Comparison of ENCODE assay signal across 13 cellular contexts in the genomic region with DNA sequence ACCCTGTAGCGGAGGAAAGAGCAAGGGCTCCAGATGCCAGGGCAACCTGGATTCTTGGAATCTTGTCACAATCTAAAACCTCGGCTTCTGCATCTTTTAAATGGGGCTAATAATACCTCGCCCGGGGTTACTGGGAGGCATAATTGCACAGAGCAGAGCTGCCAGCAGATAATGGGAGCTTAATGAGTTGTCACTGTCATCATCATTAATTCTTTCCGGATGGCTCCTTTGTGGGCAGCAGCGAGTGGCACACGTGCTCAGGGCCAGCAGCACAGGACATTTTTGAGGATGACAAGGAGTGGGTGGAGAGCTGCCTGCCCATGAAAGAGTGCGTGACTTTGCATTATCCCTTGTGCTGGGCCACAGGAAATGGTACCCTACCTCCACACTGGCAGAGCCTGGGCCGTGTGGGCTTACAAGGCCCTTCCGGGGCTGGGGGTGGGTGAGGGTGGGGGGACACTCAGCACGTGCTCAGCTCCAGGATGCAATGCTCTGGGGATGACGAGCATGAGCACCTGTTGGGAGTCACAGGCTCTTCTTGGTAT. TPM values are rescaled to one million over a fixed set of nuclear protein-coding genes. Genes with fewer than 3 reads are reported as not detected.
DNase-seq lines count a peak whose midpoint lies in the region; ATAC-seq and TF ChIP-seq lines count a peak whose summit lies in the region.
"Had no signal": no experiment of that assay in that cellular context is flagged by ENCODE, and none has a peak within 500 bp of the region (broad histone marks: within the 10 kb centered on the region; RNA-seq: fewer than 3 reads in every experiment).

No MANE protein-coding gene starts in this region.

- H3K79me2 ChIP-seq in PC-3 (ENCODE audit: low read length) = peaks cover 87% of the 10 kb centered on the region

- DNase-seq in NCI-H510A (lab: John Stamatoyannopoulos, UW) = peak; percentile 20
- no peak for DNase-seq in NCI-H510A treated with DMSO at 0.1 percent for 48 hours (lab: John Stamatoyannopoulos, UW)
- DNase-seq in PC-3 = no peak
- no peak for DNase-seq in left lung
- DNase-seq in tibial nerve (ENCODE audit: low spot score in 2 of 2) = no peak
- DNase-seq in kidney tubule cell (ENCODE audit: low spot score) = no peak
- DNase-seq in activated effector memory CD4-positive, alpha-beta T cell treated with Interleukin-2 at 50 U/mL for 16 hours = no peak
- DNase-seq in GM19238 (ENCODE audit: insufficient read length, low spot score) = no peak
- DNase-seq: endodermal cell, natural killer cell, NCI-H1694 treated with DMSO at 0.1 percent for 48 hours had no signal

- H3K4me3 ChIP-seq in PC-3 (ENCODE audit: low read length) (no peak overlapping the region), left lung (no peak overlapping the region), tibial nerve (no peak overlapping the region)
- H3K4me3 ChIP-seq: SJSA1 had no signal

- peaks cover 9% of the 10 kb centered on the region; the same call in 1 of the 2 replicates for H4K20me1 ChIP-seq in PC-3 (ENCODE audit: low read length)

- H3K36me3 ChIP-seq in PC-3 (ENCODE audit: low read depth, low read length) (peaks cover 3% of the 10 kb centered on the region; the same call in 1 of the 2 replicates), left lung (no peaks in the 10 kb centered on the region), tibial nerve (no peaks in the 10 kb centered on the region)
- H3K36me3 ChIP-seq: SJSA1 had no signal

- TF ChIP-seq EP300 in tibial nerve (IDR thresholded peaks at IDR 0.05) = no peak

- no peaks in the 10 kb centered on the region for H3K9me3 ChIP-seq in PC-3 (ENCODE audit: low read length)
- no peaks in the 10 kb centered on the region for H3K9me3 ChIP-seq in left lung
- H3K9me3 ChIP-seq in tibial nerve = no peaks in the 10 kb centered on the region

- H3K9me2 ChIP-seq in PC-3 (replicated peaks; ENCODE audit: low read length) = no peaks in the 10 kb centered on the region

- intact Hi-C loops in PC-3 (cut with micrococcal nuclease) = no loop called here
- intact Hi-C loops in left lung (cut with DNase I) = no loop called here

- peak overlapping the region; percentile 80 for H3K4me2 ChIP-seq in PC-3 (ENCODE audit: low read length)

- no peaks in the 10 kb centered on the region for H3K27me3 ChIP-seq in PC-3 (ENCODE audit: low read length)
- peaks cover 16 to 100% of the 10 kb centered on the region in 2 donors for H3K27me3 ChIP-seq in left lung
- H3K27me3 ChIP-seq in tibial nerve = peaks cover 0 to 5% of the 10 kb centered on the region in 2 donors

- 51 to 58% methylated on average over 10 to 12 of the region's 12 CpGs for WGBS in tibial nerve, 2 donors

- no peaks in the 10 kb centered on the region for H3F3A ChIP-seq in PC-3 (ENCODE audit: low read length, unreplicated experiment)

- H3K4me1 ChIP-seq in PC-3 (ENCODE audit: insufficient read depth, low read length) = peaks cover 33% of the 10 kb centered on the region
- peaks cover 31 to 100% of the 10 kb centered on the region in 2 donors for H3K4me1 ChIP-seq in left lung
- peaks cover 0 to 98% (median 74%) of the 10 kb centered on the region in 4 donors for H3K4me1 ChIP-seq in tibial nerve

- no peak for TF ChIP-seq CTCF in PC-3 (conservative IDR thresholded peaks at IDR 0.05; ENCODE audit: low read depth, low read length)
- TF ChIP-seq CTCF in left lung (IDR thresholded peaks at IDR 0.05) = no peak
- no peak for TF ChIP-seq CTCF in tibial nerve (IDR thresholded peaks at IDR 0.05)

- CTCF ChIA-PET in PC-3 (lab: Charles Lee) = interaction anchor here (1.4 to 1.8 kb wide), 2 partner anchors 68 to 78 kb away, joined by 4 read pairs; no protein-coding TSS in a partner anchor

- H2AFZ ChIP-seq in PC-3 (ENCODE audit: low read length) = no peak overlapping the region

- BruUV-seq in PC-3 (replicated peaks; lab: Mats Ljungman, UMichigan) = no TSS peak

- POLR2A ChIA-PET in PC-3 (lab: Charles Lee; ENCODE audit: unreplicated experiment) = no interaction called here

- no peak for TF ChIP-seq POLR2A in tibial nerve (IDR thresholded peaks at IDR 0.05)

- no peak overlapping the region for H3K27ac ChIP-seq in PC-3 (ENCODE audit: low read length)
- H3K27ac ChIP-seq in left lung = peak overlapping the region; percentile 49 to 57
- H3K27ac ChIP-seq in tibial nerve = peak overlapping the region; percentile 52 to 91 (median 80)
- H3K27ac ChIP-seq: SJSA1 had no signal

- ATAC-seq in PC-3 (no peak), left lung (no peak)
- ATAC-seq: natural killer cell, sciatic nerve had no signal

- H3K9ac ChIP-seq in PC-3 (ENCODE audit: low read length) = no peak overlapping the region

RNA-seq across cellular contexts. Expression of gene PDGFB, which starts 5.7 kb away (rescaled TPM):
- total RNA-seq in PC-3 (2014; rRNA removed) = 29.7 and 33.1 TPM in 2 replicates
- total RNA-seq in left lung = 10 to 100 TPM; 21.9 to 28.2 TPM
- total RNA-seq in tibial nerve = 10 to 100 TPM in 2 of 4 donors, 1 to 10 TPM in 2; 7.5 to 22.2 (median 10.2) TPM
